ENCODE assay signal across 1 cellular context in the genomic region with DNA sequence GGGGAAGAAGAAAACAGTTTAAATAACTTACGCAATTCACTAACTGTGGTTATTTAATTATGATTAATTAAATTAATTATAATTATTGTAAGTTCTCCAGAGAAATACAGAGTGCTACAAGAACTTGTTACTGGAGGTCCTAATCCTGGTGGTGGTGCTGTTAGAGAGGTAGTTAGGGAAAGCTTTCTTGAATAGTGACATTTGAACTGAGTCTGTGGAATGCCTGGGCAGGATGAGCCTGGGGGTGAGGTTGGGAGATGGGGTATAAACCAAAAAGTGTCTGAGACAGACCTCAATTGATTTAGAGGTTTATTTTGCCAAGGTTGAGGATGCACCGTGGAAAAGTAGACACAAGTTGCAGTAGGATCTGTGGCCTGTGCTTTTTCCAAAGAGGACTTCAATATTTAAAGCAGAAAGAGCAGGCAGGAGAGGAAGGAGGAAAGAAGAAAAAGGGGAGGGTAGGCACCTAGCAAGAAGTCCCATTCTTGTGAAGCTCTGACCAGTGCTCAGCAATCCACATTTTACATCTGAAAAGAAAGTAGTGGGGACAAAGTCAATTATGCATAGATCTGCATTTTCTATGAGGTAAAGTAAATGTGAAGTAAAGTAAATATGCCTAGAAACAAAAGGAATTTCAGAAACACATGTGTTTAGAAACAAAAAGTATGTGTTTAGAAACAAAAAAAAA.
TF ChIP-seq lines count a peak whose summit lies in the region.

No MANE protein-coding gene starts in this region.

TF ChIP-seq in K562, 482 proteins besides CTCF, POLR2A, EP300 and RAD21:
- peak; percentile 25; the same call in 1 of the 2 replicates for TF ChIP-seq ZNF316 (IDR thresholded peaks at IDR 0.05)
- peak; percentile 53 for TF ChIP-seq CEBPB (tag; IDR thresholded peaks at IDR 0.05)
- TF ChIP-seq SMARCC2 (IDR thresholded peaks at IDR 0.05; ENCODE audit: low read depth): no peak
